Comparison of ENCODE assay signal across 25 cellular contexts in the genomic region with DNA sequence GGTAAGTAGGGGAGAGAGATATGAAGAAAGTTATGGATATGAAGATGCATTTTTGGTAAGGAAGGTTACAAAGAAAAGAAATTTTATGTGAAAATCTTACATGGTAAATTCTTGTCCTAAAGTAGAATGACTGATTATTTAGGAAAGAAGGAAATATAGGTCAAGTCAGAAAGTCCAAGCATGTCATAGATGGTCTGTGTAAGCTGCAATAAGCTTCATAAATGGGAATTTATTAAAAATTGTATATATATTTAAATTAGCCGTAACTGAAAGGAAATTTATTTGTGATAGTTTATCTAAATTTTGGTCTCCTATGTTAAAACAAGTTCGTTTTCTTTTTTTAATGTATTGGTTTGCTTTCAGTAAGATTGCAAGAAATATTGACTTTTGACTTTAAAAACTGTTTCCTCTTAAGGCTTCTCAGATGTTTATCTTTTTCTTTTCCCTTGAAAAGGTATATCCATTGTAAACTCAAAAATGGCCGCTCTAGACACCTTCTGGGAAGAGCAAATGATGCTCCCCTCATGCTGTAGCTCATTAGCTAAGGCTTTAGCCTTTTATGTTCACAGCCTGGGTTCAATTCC. TPM values are rescaled to one million over a fixed set of nuclear protein-coding genes. Genes with fewer than 3 reads are reported as not detected.
DNase-seq lines count a peak whose midpoint lies in the region; ATAC-seq, FAIRE-seq and TF ChIP-seq lines count a peak whose summit lies in the region.
"Had no signal": no experiment of that assay in that cellular context is flagged by ENCODE, and none has a peak within 500 bp of the region (broad histone marks: within the 10 kb centered on the region; RNA-seq: fewer than 3 reads in every experiment).

No MANE protein-coding gene starts in this region.

- TF ChIP-seq CTCF in foreskin fibroblast (IDR thresholded peaks at IDR 0.05; ENCODE audit: low read depth, low read length) (no peak), pancreas (IDR thresholded peaks at IDR 0.05) (no peak)

- intact Hi-C loops in pancreas (cut with DNase I) = no loop called here

- ATAC-seq in pancreas = no peak
- ATAC-seq: effector memory CD8-positive, alpha-beta T cell had no signal

- in situ Hi-C loops in ACHN (cut with HindIII; ENCODE audit: low pct_ligation_motif_present, low pct_unique_long_range_greater_than_20kb, low sequenced_read_pairs) = no loop called here

- H3K27ac ChIP-seq in pancreas = no peak overlapping the region
- H3K27ac ChIP-seq: cardiac muscle cell, coronary artery, stomach, tibial artery, WERI-Rb-1 had no signal

- H3K27me3 ChIP-seq in pancreas = no peaks in the 10 kb centered on the region
- H3K27me3 ChIP-seq: cardiac muscle cell, stomach, tibial artery had no signal

- TF ChIP-seq POLR2A in H54 (IDR thresholded peaks at IDR 0.05; ENCODE audit: low read depth, low read length) = no peak

- H3K9me3 ChIP-seq in pancreas = no peaks in the 10 kb centered on the region
- H3K9me3 ChIP-seq: tibial artery had no signal

- DNase-seq in ACHN (peak; percentile 1), RPMI8226 (peak; percentile 9), foreskin fibroblast (peak; percentile 0 to 7), NCI-H446 treated with DMSO at 0.1 percent for 48 hours (lab: John Stamatoyannopoulos, UW) (no peak), H54 (ENCODE audit: insufficient read length, low spot score) (no peak), NCI-H2196 (lab: John Stamatoyannopoulos, UW; ENCODE audit: unreplicated experiment) (no peak), pancreas (no peak)
- peak; percentile 8 for DNase-seq in Jurkat, Clone E6-1 (ENCODE audit: low read depth, low spot score)
- DNase-seq: activated CD4-positive, alpha-beta T cell treated with anti-CD3 and anti-CD28 coated beads, Interleukin-2, amount 10 ng/mL, durations not matched to agents 7 days and 5 days; activated naive CD4-positive, alpha-beta T cell treated with anti-CD3 and anti-CD28 coated beads, Interleukin-2, amount 10 ng/mL, durations not matched to agents 7 days and 5 days; amygdala; effector memory CD8-positive, alpha-beta T cell; HFFc6; NCI-H524 treated with DMSO at 0.1 percent for 48 hours; nucleus accumbens; stimulated activated CD8-positive, alpha-beta memory T cell treated with anti-CD3 and anti-CD28 coated beads, Interleukin-4, amount 100 ng/mL, for 48 hours; stomach; tibial artery; WERI-Rb-1 had no signal

- 37 to 43% methylated on average over 3 of the region's 3 CpGs for WGBS in pancreas, 2 donors

- FAIRE-seq in H54 (lab: Jason Lieb, UNC) (no peak), pancreas (lab: Jason Lieb, UNC) (no peak)
- FAIRE-seq: GM19239, HTR-8/SVneo had no signal

- H3K4me3 ChIP-seq in Jurkat, Clone E6-1 (ENCODE audit: low read length) = no peak overlapping the region
- no peak overlapping the region for H3K4me3 ChIP-seq in foreskin fibroblast (ENCODE audit: low read depth in 1 of 2, low read length in 2 of 2)
- H3K4me3 ChIP-seq in pancreas = no peak overlapping the region
- H3K4me3 ChIP-seq: cardiac muscle cell, coronary artery, stomach, tibial artery had no signal

- H3K4me1 ChIP-seq in pancreas = no peaks in the 10 kb centered on the region
- H3K4me1 ChIP-seq: stomach had no signal

- no peaks in the 10 kb centered on the region for H3K36me3 ChIP-seq in pancreas
- H3K36me3 ChIP-seq: cardiac muscle cell, stomach, tibial artery, WERI-Rb-1 had no signal

RNA-seq across cellular contexts. Expression of a gene that starts 46.8 kb away (rescaled TPM):
- not detected for polyA plus RNA-seq in Jurkat, Clone E6-1 (2012; ENCODE audit: insufficient read depth, insufficient read length)
- not detected for total RNA-seq in pancreas
- polyA plus RNA-seq in pancreas = under 1 TPM in 1 of 2 donors, not detected in 1; 0.02 TPM
- total RNA-seq: activated CD4-positive, alpha-beta T cell treated with anti-CD3 and anti-CD28 coated beads, Interleukin-2, amount 10 ng/mL, durations not matched to agents 7 days and 5 days; mesenteric fat pad had no signal
- polyA plus RNA-seq: CD14-positive monocyte had no signal

Comparison
In these comparisons a context has a peak if more than half of its experiments do, and no peak if none do; other contexts are left out.
1. DNase-seq: peak in ACHN (single experiment), Jurkat, Clone E6-1 (single experiment), RPMI8226 (single experiment) and foreskin fibroblast (2 of 2); none in NCI-H446 treated with DMSO at 0.1 percent for 48 hours (single experiment), H54 (single experiment), NCI-H2196 (single experiment) and pancreas (0 of 6).